ENCODE assay signal across 27 cellular contexts in the genomic region with DNA sequence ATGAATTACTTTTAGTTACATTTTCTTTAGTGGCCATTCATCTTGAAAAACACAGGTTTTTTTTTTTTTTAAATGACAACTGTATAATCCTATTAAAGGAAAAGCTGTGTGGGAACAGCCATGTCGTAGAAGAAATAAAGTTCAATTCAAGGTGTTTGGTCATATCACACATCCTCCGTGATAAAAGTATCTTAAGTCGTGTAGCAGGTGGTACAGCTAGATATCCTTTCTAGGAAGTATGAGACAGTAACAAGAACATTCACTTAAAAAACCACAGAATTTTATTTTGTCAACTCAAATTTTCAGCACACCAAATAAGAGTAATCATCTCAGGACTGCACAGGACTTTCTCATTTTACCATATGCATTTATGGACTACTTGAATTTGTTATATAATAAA.
"Had no signal": no experiment of that assay in that cellular context is flagged by ENCODE, and none has a peak within 500 bp of the region (broad histone marks: within the 10 kb centered on the region; RNA-seq: fewer than 3 reads in every experiment).

No MANE protein-coding gene starts in this region.

- FAIRE-seq: endometrium, frontal cortex had no signal

- H3K36me3 ChIP-seq: breast epithelium, cardiac muscle cell, colonic mucosa had no signal

- H3K4me3 ChIP-seq: ascending aorta, breast epithelium, cardiac muscle cell, colonic mucosa had no signal

- H3K4me1 ChIP-seq: ascending aorta, breast epithelium, colonic mucosa had no signal

- H3K27me3 ChIP-seq: ascending aorta, breast epithelium, cardiac muscle cell, colonic mucosa had no signal

- DNase-seq: activated CD4-positive, alpha-beta memory T cell treated with anti-CD3 and anti-CD28 coated beads, Interleukin-2, amount 10 ng/mL, durations not matched to agents 7 days and 5 days; activated CD4-positive, alpha-beta T cell treated with anti-CD3 and anti-CD28 coated beads for 4 hours; activated CD4-positive, alpha-beta T cell treated with anti-CD3 and anti-CD28 coated beads, Interleukin-2, amount 10 ng/mL, durations not matched to agents 7 days and 5 days; activated CD4-positive, alpha-beta T cell treated with anti-CD3 and anti-CD28 coated beads, Interleukin-2, amount 50 U/mL, for 4 hours; activated CD4-positive, CD25-positive, alpha-beta regulatory T cell; activated CD4-positive, CD25-positive, alpha-beta regulatory T cell treated with anti-CD3 and anti-CD28 coated beads, Interleukin-2, amount 50 U/mL, for 72 hours; activated CD8-positive, alpha-beta memory T cell treated with anti-CD3 and anti-CD28 coated beads, Interleukin-2, amount 50 U/mL, for 48 hours; activated effector memory CD4-positive, alpha-beta T cell treated with Interleukin-2 at 50 U/mL for 16 hours; activated gamma-delta T cell treated with Interleukin-2 at 50 U/mL for 16 hours; activated naive CD4-positive, alpha-beta T cell treated with anti-CD3 and anti-CD28 coated beads, Interleukin-2, amount 50 U/mL, for 16 hours; activated naive CD4-positive, alpha-beta T cell treated with Interleukin-2 at 50 U/mL for 16 hours; activated T-cell treated with anti-CD3 and anti-CD28 coated beads for 4 hours; activated T-cell treated with anti-CD3 and anti-CD28 coated beads, Interleukin-2, amount 50 U/mL, for 24 hours; activated T-cell treated with anti-CD3 and anti-CD28 coated beads, Interleukin-2, amount 50 U/mL, for 72 hours; central memory CD4-positive, alpha-beta T cell; cerebellar nuclear complex; colonic mucosa; effector CD8-positive, alpha-beta T cell; foreskin fibroblast; head of caudate nucleus; hippocampal formation had no signal

- ATAC-seq: activated T-cell treated with anti-CD3 and anti-CD28 coated beads, Interleukin-2, amount 50 U/mL, for 72 hours; esophagus mucosa had no signal

- H3K27ac ChIP-seq: ascending aorta, breast epithelium, cardiac muscle cell, colonic mucosa had no signal

- H3K9me3 ChIP-seq: ascending aorta, breast epithelium, colonic mucosa had no signal
